8 cellular contexts compared by ENCODE assay signal in the genomic region with DNA sequence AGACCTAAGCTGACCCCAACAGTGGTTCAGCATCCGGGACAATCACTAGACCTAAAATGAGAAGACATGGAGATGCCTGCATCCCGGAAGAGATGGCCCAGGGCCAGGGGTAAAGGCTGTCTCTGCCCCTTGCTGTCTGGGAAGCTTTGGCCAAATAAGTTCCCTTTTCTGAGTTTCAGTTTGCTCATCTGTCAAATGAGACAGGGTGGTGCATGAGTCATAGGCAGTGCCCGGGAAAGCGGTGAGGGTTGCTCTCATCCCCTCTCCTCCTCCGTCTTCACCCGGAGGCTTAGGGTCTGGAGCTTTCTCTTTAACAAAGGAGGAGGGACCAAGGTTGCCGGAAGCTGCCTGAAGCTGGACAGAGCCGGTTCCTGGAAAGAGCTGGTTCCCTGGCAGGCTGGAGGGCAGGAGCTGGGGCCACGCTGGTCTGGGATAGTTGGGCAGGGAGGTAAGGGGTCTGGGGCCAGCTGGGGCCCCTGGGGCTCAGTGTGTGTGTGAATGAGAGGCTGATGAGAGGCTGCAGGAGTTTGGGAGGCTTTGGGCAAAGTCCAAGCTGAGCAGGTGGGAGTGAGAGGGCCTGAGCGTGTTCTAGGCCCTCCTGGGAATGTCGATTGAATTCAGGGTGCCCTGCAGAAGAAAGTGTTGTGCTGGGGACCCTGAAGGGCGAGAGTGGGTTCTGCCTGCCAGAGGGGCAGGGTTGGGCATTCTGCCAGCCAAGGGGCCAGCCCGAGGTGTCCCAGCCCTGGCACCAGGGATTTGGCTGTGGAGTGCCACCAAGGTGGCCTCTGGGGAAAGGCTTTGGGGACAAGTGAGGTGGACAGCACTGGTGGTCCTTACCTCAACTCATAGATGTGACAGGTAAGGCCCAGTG. TPM values are rescaled to one million over a fixed set of nuclear protein-coding genes. Genes with fewer than 3 reads are reported as not detected.
DNase-seq lines count a peak whose midpoint lies in the region; ATAC-seq and TF ChIP-seq lines count a peak whose summit lies in the region.

A gene with protein sequence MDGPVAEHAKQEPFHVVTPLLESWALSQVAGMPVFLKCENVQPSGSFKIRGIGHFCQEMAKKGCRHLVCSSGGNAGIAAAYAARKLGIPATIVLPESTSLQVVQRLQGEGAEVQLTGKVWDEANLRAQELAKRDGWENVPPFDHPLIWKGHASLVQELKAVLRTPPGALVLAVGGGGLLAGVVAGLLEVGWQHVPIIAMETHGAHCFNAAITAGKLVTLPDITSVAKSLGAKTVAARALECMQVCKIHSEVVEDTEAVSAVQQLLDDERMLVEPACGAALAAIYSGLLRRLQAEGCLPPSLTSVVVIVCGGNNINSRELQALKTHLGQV (plus strand): TSS at position 351 of the 871 bp plus-strand sequence. CDS start 5,603 bp downstream, outside the sequence.

- peak; percentile 97 for DNase-seq in DMS53 (lab: John Stamatoyannopoulos, UW)
- DNase-seq in NOMO-1 treated with dmso at 0.1 percent for 144 hours (lab: John Stamatoyannopoulos, UW; ENCODE audit: unreplicated experiment): peak; percentile 98
- DNase-seq in astrocyte of the spinal cord (ENCODE audit: low read depth, low spot score): peak; percentile 76
- DNase-seq in iPS DF 19.7 (ENCODE audit: low read depth, low spot score): peak; percentile 42
- DNase-seq in sciatic nerve (ENCODE audit: low spot score): peak; percentile 74
- no peak for DNase-seq in cerebellum (ENCODE audit: low spot score)

- peak; percentile 75 for ATAC-seq in GM19351 (IDR thresholded peaks at IDR 0.05; ENCODE audit: unreplicated experiment)
- peak; percentile 85 for ATAC-seq in HG03342 (IDR thresholded peaks at IDR 0.05; ENCODE audit: unreplicated experiment)
- ATAC-seq in sciatic nerve: peak; percentile 87

- peak within 1 kb of the TSS; percentile 59 for H3K4me3 ChIP-seq in astrocyte of the spinal cord (ENCODE audit: low read depth, low read length)

- no peak for TF ChIP-seq CTCF in astrocyte of the spinal cord (IDR thresholded peaks at IDR 0.05; ENCODE audit: low read depth, low read length)

- intact Hi-C loops in sciatic nerve (cut with DNase I): no loop called here

- in situ Hi-C loops in astrocyte of the spinal cord (cut with HindIII; ENCODE audit: low sequenced_read_pairs): no loop called here

RNA-seq across cellular contexts. Expression of the gene that starts here (rescaled TPM):
- 1.8 TPM for total RNA-seq in sciatic nerve
- total RNA-seq in cerebellum: 1.7 TPM
